11 cellular contexts compared by ENCODE assay signal in the genomic region with DNA sequence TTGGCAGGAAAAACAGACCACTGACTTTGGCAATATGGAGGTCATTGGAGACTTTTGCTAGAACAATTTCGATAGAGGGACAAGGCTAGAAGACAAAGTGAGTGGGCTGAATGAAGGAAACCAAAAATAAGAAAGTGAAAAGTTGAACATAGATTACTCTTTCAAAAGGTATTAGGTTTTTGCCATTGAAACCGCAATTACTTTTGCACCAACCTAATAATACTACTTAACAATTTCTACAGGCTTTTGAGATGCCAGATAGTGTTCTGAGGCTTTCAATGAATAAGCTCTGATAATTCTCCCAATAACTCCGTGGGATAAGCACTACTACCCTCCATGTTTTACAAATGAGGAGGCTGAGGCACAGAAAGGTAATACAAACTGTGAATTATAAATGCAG.
"Had no signal": no experiment of that assay in that cellular context is flagged by ENCODE, and none has a peak within 500 bp of the region (broad histone marks: within the 10 kb centered on the region; RNA-seq: fewer than 3 reads in every experiment).

No MANE protein-coding gene starts in this region.

- DNase-seq: GM23248, GOT3, H7, H9, HCEC 1CT, HFFc6 had no signal

- H2AFZ ChIP-seq: GM23248, GM23338 had no signal

- FAIRE-seq: H1, H54 had no signal

- H3K9me3 ChIP-seq: HAP-1 had no signal

- ATAC-seq: GM23338, HCT116 had no signal

- H3K4me2 ChIP-seq: GM23338 had no signal

- H3K9ac ChIP-seq: GM23248 had no signal

- H3K27ac ChIP-seq: GM23248 had no signal

- H3K36me3 ChIP-seq: HAP-1 had no signal

- H3K4me3 ChIP-seq: GM23248, GM23338, HAP-1 had no signal
